21 cellular contexts compared by ENCODE assay signal in genomic region chr3:58999134-58999778, GRCh38. TPM values are rescaled to one million over a fixed set of nuclear protein-coding genes. Genes with fewer than 3 reads are reported as not detected.
DNase-seq lines count a peak whose midpoint lies in the region; ATAC-seq, FAIRE-seq and TF ChIP-seq lines count a peak whose summit lies in the region.
"Had no signal": no experiment of that assay in that cellular context is flagged by ENCODE, and none has a peak within 500 bp of the region (broad histone marks: within the 10 kb centered on the region; RNA-seq: fewer than 3 reads in every experiment).

No MANE protein-coding gene starts in this region.

- CTCF ChIA-PET in A549 (lab: Yijun Ruan, JAX): interaction anchor here (3.1 kb wide), 1 partner anchor 54 kb away, joined by 19 read pairs; no protein-coding TSS in a partner anchor

- no peak for FAIRE-seq in A549 (lab: Jason Lieb, UNC)
- no peak for FAIRE-seq in keratinocyte (lab: Jason Lieb, UNC)
- FAIRE-seq: GM18507 had no signal

- H3K9me3 Mint-ChIP-seq in stimulated activated memory B cell treated with anti-CD40 and anti-IgM and Interleukin-4, amounts not matched to agents 10 μg/mL and 1 μg/mL and 100 μg/mL, for 72 hours: no peaks in the 10 kb centered on the region
- H3K9me3 Mint-ChIP-seq: activated naive CD8-positive, alpha-beta T cell treated with anti-CD3 and anti-CD28 coated beads for 36 hours; CD4-positive, alpha-beta T cell; T-helper 1 cell treated with Interleukin-12 subunit alpha and Interleukin-12 subunit beta and Interleukin-4 antibody, amounts not matched to agents 30 μg/mL and 1 μg/mL, for 36 hours had no signal

- H3K36me3 ChIP-seq in keratinocyte (ENCODE audit: control insufficient read depth in 2 of 2, extremely low read depth in 1 of 2, insufficient read depth in 2 of 2, low read length in 2 of 2) (no peaks in the 10 kb centered on the region), aorta (ENCODE audit: control insufficient read depth in 1 of 2, insufficient read depth in 2 of 2, low read length in 1 of 2) (no peaks in the 10 kb centered on the region)
- H3K36me3 ChIP-seq: right atrium auricular region, upper lobe of left lung had no signal

- H3K9me3 ChIP-seq in A549 (no peaks in the 10 kb centered on the region), keratinocyte (ENCODE audit: control insufficient read depth, low read depth, low read length) (no peaks in the 10 kb centered on the region), aorta (ENCODE audit: control insufficient read depth, low read length) (no peaks in the 10 kb centered on the region)
- H3K9me3 ChIP-seq: right atrium auricular region, upper lobe of left lung had no signal

- no peaks in the 10 kb centered on the region for H3K27me3 ChIP-seq in keratinocyte (ENCODE audit: control insufficient read depth, extremely low read depth, insufficient read depth, low read length)
- H3K27me3 ChIP-seq in aorta (ENCODE audit: control insufficient read depth in 1 of 2, insufficient read depth in 2 of 2, low read length in 1 of 2): no peaks in the 10 kb centered on the region
- H3K27me3 ChIP-seq: right atrium auricular region, upper lobe of left lung had no signal

- peak overlapping the region; percentile 79 for H3K9ac ChIP-seq in keratinocyte (ENCODE audit: control insufficient read depth, extremely low read depth, insufficient read depth, low read length)

- TF ChIP-seq CTCF in A549 (IDR thresholded peaks at IDR 0.05) (no peak), cardiac fibroblast (IDR thresholded peaks at IDR 0.05; ENCODE audit: low read depth, low read length) (no peak), keratinocyte (optimal IDR thresholded peaks at IDR 0.05 in 1 of 3, IDR thresholded peaks at IDR 0.05 in 1 of 3, conservative IDR thresholded peaks at IDR 0.05 in 1 of 3; ENCODE audit: extremely low read depth in 1 of 3, insufficient read depth in 2 of 3, low read length in 3 of 3) (no peak)

- peaks cover 11% of the 10 kb centered on the region for H3K4me1 Mint-ChIP-seq in stimulated activated memory B cell treated with anti-CD40 and anti-IgM and Interleukin-4, amounts not matched to agents 10 μg/mL and 1 μg/mL and 100 μg/mL, for 72 hours

- ATAC-seq in A549 (no peak), Right ventricle myocardium inferior (no peak), aorta (ENCODE audit: low FRiP score) (no peak)
- no peak for ATAC-seq in stimulated activated memory B cell treated with anti-CD40 and anti-IgM and Interleukin-4, amounts not matched to agents 10 μg/mL and 1 μg/mL and 100 μg/mL, for 72 hours

- no peak for TF ChIP-seq POLR2A in A549 (IDR thresholded peaks at IDR 0.05; ENCODE audit: low read length)

- dilution Hi-C loops in keratinocyte (cut with MboI; ENCODE audit: extremely low pct_ligation_motif_present, low sequenced_read_pairs): no loop called here

- DNase-seq in A549 (ENCODE audit: low read depth in 1 of 2, low spot score in 1 of 2) (no peak), LHCN-M2 (ENCODE audit: low read depth) (peak; percentile 10), cardiac fibroblast (ENCODE audit: low read depth in 2 of 2) (peak; percentile 9 to 46), keratinocyte (ENCODE audit: low read depth, low spot score) (peak; percentile 13), nucleus accumbens (lab: John Stamatoyannopoulos, UW) (no peak), Right ventricle myocardium inferior (ENCODE audit: missing footprints) (no peak), aorta (no peak)
- DNase-seq: activated naive CD8-positive, alpha-beta T cell treated with anti-CD3 and anti-CD28 coated beads for 36 hours; CD4-positive, alpha-beta T cell; dorsolateral prefrontal cortex; hippocampal formation; midbrain; NCI-H2029 treated with DMSO at 0.1 percent for 48 hours; SHP77; stimulated activated naive CD8-positive, alpha-beta T cell treated with anti-CD3 and anti-CD28 coated beads, Interleukin-15, Interleukin-2, amounts not matched to agents 100 U/mL and 50 U/mL, for 24 hours; upper lobe of left lung had no signal

- TF ChIP-seq EP300 in A549 (IDR thresholded peaks at IDR 0.05): no peak

- no peaks in the 10 kb centered on the region for H3K79me2 ChIP-seq in keratinocyte (ENCODE audit: control insufficient read depth, insufficient read depth, low read length)

- H3K36me3 Mint-ChIP-seq in stimulated activated memory B cell treated with anti-CD40 and anti-IgM and Interleukin-4, amounts not matched to agents 10 μg/mL and 1 μg/mL and 100 μg/mL, for 72 hours: no peaks in the 10 kb centered on the region
- H3K36me3 Mint-ChIP-seq: activated naive CD8-positive, alpha-beta T cell treated with anti-CD3 and anti-CD28 coated beads for 36 hours; IgD-negative memory B cell had no signal

- 74% methylated on average over 2 of the region's 2 CpGs for WGBS in A549 (ENCODE audit: missing lambda C conversion rate)
- WGBS in aorta, 2 donors: 50 to 55% methylated on average over 2 of the region's 2 CpGs

- no peaks in the 10 kb centered on the region for H4K20me1 ChIP-seq in keratinocyte (ENCODE audit: control insufficient read depth, extremely low read depth, insufficient read depth, low read length)

- H3K27ac ChIP-seq in A549 (peak overlapping the region; percentile 74 to 82), keratinocyte (ENCODE audit: control insufficient read depth, insufficient read depth, low read length) (peak overlapping the region; percentile 99), aorta (ENCODE audit: low read depth in 1 of 2, low read length in 2 of 2) (no peak overlapping the region)
- H3K27ac ChIP-seq: dorsolateral prefrontal cortex, right atrium auricular region, upper lobe of left lung had no signal

- POLR2A ChIA-PET in A549 (lab: Yijun Ruan, JAX): interaction anchor here (0.8 kb wide), 1 partner anchor 50 kb away, joined by 3 read pairs; the partner anchor contains the start of gene CFAP20DC

- peak overlapping the region; percentile 70 for H2AFZ ChIP-seq in keratinocyte (ENCODE audit: control insufficient read depth, low read length)

- intact Hi-C loops in Right ventricle myocardium inferior (cut with DNase I) (no loop called here), aorta (cut with DNase I) (no loop called here)

- TF ChIP-seq RAD21 in A549 (conservative IDR thresholded peaks at IDR 0.05 in 1 of 2, IDR thresholded peaks at IDR 0.05 in 1 of 2): no peak

- H3K4me1 ChIP-seq in A549 (peaks cover 19% of the 10 kb centered on the region), keratinocyte (ENCODE audit: control insufficient read depth, extremely low read depth, insufficient read depth, low read length) (peaks cover 27% of the 10 kb centered on the region), aorta (ENCODE audit: control insufficient read depth in 1 of 2, insufficient read depth in 2 of 2, low read length in 2 of 2) (no peaks in the 10 kb centered on the region)
- H3K4me1 ChIP-seq: right atrium auricular region, upper lobe of left lung had no signal

- H3K4me3 ChIP-seq in A549 (no peak overlapping the region), cardiac fibroblast (replicated peaks in 1 of 2; ENCODE audit: low read depth in 2 of 2, low read length in 2 of 2) (no peak overlapping the region), keratinocyte (ENCODE audit: control insufficient read depth in 2 of 3, extremely low read depth in 1 of 3, insufficient read depth in 2 of 3, low read depth in 1 of 3, low read length in 3 of 3) (no peak overlapping the region), aorta (ENCODE audit: low read length in 2 of 2) (no peak overlapping the region)
- H3K4me3 ChIP-seq: dorsolateral prefrontal cortex, right atrium auricular region, upper lobe of left lung had no signal

- H3K9me1 ChIP-seq in keratinocyte (ENCODE audit: control insufficient read depth, extremely low read depth, insufficient read depth, low read length): no peaks in the 10 kb centered on the region

- H3K27me3 Mint-ChIP-seq in stimulated activated memory B cell treated with anti-CD40 and anti-IgM and Interleukin-4, amounts not matched to agents 10 μg/mL and 1 μg/mL and 100 μg/mL, for 72 hours: no peaks in the 10 kb centered on the region

- H3K4me3 Mint-ChIP-seq in stimulated activated memory B cell treated with anti-CD40 and anti-IgM and Interleukin-4, amounts not matched to agents 10 μg/mL and 1 μg/mL and 100 μg/mL, for 72 hours: no peak overlapping the region
- H3K4me3 Mint-ChIP-seq: activated naive CD8-positive, alpha-beta T cell treated with anti-CD3 and anti-CD28 coated beads for 36 hours; CD4-positive, alpha-beta T cell; IgD-negative memory B cell; T-helper 1 cell treated with Interleukin-12 subunit alpha and Interleukin-12 subunit beta and Interleukin-4 antibody, amounts not matched to agents 30 μg/mL and 1 μg/mL, for 36 hours had no signal

- H3K4me2 ChIP-seq in A549 (peak overlapping the region; percentile 60), keratinocyte (ENCODE audit: control insufficient read depth, extremely low read depth, insufficient read depth, low read depth, low read length) (peak overlapping the region; percentile 40)

- H3K27ac Mint-ChIP-seq in stimulated activated memory B cell treated with anti-CD40 and anti-IgM and Interleukin-4, amounts not matched to agents 10 μg/mL and 1 μg/mL and 100 μg/mL, for 72 hours: no peak overlapping the region
- H3K27ac Mint-ChIP-seq: activated naive CD8-positive, alpha-beta T cell treated with anti-CD3 and anti-CD28 coated beads for 36 hours; CD4-positive, alpha-beta T cell; IgD-negative memory B cell; T-helper 1 cell treated with Interleukin-12 subunit alpha and Interleukin-12 subunit beta and Interleukin-4 antibody, amounts not matched to agents 30 μg/mL and 1 μg/mL, for 36 hours had no signal

TF ChIP-seq in A549, 52 proteins besides CTCF, POLR2A, EP300 and RAD21 (continues in another document):
- TF ChIP-seq JUN (IDR thresholded peaks at IDR 0.05): no peak
- no peak for TF ChIP-seq CBX2 (IDR thresholded peaks at IDR 0.05; ENCODE audit: borderline replicate concordance, low read depth)
- no peak for TF ChIP-seq MAFK (IDR thresholded peaks at IDR 0.05; ENCODE audit: partially characterized antibody)
- no peak for TF ChIP-seq NFE2L2 (conservative IDR thresholded peaks at IDR 0.05; ENCODE audit: low read length)

RNA-seq across cellular contexts. Expression of gene CFAP20DC, which starts 50.6 kb away (rescaled TPM):
- polyA plus RNA-seq in A549 (2011; rRNA removed) (4.3 and 6.0 TPM in 2 replicates), A549 (2017; fragmentation: RNase III; extraction: RNeasy Plus Mini Kit Qiagen cat#74134 plus additional on column Dnase treatment) (2.2 to 2.5 TPM (median 2.5 TPM) in 3 replicates), keratinocyte (3.0 to 6.3 TPM (median 3.4 TPM) in 3 replicates), aorta (not detected)
- 1.3 and 1.6 TPM in 2 replicates for polyA plus RNA-seq in A549 (2012; cell fraction: cytosol; rRNA removed)
- 0.78 and 1.0 TPM in 2 replicates for polyA plus RNA-seq in A549 (2012; cell fraction: nucleus; rRNA removed)
- 1.4 and 1.9 TPM in 2 replicates for polyA minus RNA-seq in A549 (2011; rRNA and poly(A)+ RNA removed)
- total RNA-seq in LHCN-M2 (2014; rRNA removed) (5.1 and 8.2 TPM in 2 replicates), Right ventricle myocardium inferior (0.22 TPM), aorta (under 1 TPM; 0.39 to 0.90 TPM)
- polyA plus RNA-seq in LHCN-M2 (2012): 1.6 TPM
- polyA plus RNA-seq in keratinocyte (2011; ENCODE audit: low read depth): 0.65 TPM
- polyA plus RNA-seq in keratinocyte (2011; cell fraction: cytosol; rRNA removed): 2.3 and 3.7 TPM in 2 replicates
- 2.7 and 2.9 TPM in 2 replicates for polyA plus RNA-seq in keratinocyte (2011; cell fraction: nucleus; rRNA removed)
- polyA plus RNA-seq in keratinocyte (2012; ENCODE audit: low replicate concordance): 1.2 and 1.9 TPM in 2 replicates
- 1.2 to 4.7 TPM (median 3.0 TPM) in 3 replicates for polyA minus RNA-seq in keratinocyte
- polyA minus RNA-seq in keratinocyte (2011; cell fraction: cytosol; rRNA and poly(A)+ RNA removed): 3.6 TPM
- 3.6 and 9.9 TPM in 2 replicates for polyA minus RNA-seq in keratinocyte (2011; cell fraction: nucleus; rRNA and poly(A)+ RNA removed)
- total RNA-seq: right atrium auricular region had no signal

Comparison
In these comparisons a context has a peak if more than half of its experiments do, and no peak if none do; other contexts are left out.
1. DNase-seq: peak in LHCN-M2 (single experiment), cardiac fibroblast (2 of 2) and keratinocyte (single experiment); none in A549 (0 of 2), nucleus accumbens (0 of 56), Right ventricle myocardium inferior (single experiment) and aorta (0 of 2).
2. H3K27ac ChIP-seq: peak in A549 (2 of 2) and keratinocyte (single experiment); none in aorta (0 of 2).